In genomic region chr3:11713171-11713570, GRCh38 we compare ENCODE assay signal across 29 cellular contexts.
"Had no signal": no experiment of that assay in that cellular context is flagged by ENCODE, and none has a peak within 500 bp of the region (broad histone marks: within the 10 kb centered on the region; RNA-seq: fewer than 3 reads in every experiment).

No MANE protein-coding gene starts in this region.

- FAIRE-seq: RCC 7860 had no signal

- H3K4me3 ChIP-seq: MG63 had no signal

- H3K36me3 ChIP-seq: brain microvascular endothelial cell, MG63 had no signal

- H3K9me3 ChIP-seq: MG63 had no signal

- H3K27me3 ChIP-seq: brain microvascular endothelial cell, MG63 had no signal

- H3K27me3 Mint-ChIP-seq: activated CD8-positive, alpha-beta memory T cell treated with anti-CD3 and anti-CD28 coated beads, Interleukin-2, amount 10 ng/mL, durations not matched to agents 7 days and 5 days; activated naive CD8-positive, alpha-beta T cell; activated T-cell treated with anti-CD3 and anti-CD28 coated beads, Interleukin-2, amount 50 U/mL, for 24 hours; T-helper 17 cell had no signal

- H3K27ac ChIP-seq: brain microvascular endothelial cell, KMS-11 had no signal

- DNase-seq: activated CD4-positive, alpha-beta T cell treated with anti-CD3 and anti-CD28 coated beads, Interleukin-2, amount 10 ng/mL, durations not matched to agents 24 days and 14 days; activated CD4-positive, alpha-beta T cell treated with anti-CD3 and anti-CD28 coated beads, Interleukin-2, amount 50 U/mL, for 48 hours; activated CD4-positive, CD25-positive, alpha-beta regulatory T cell treated with anti-CD3 and anti-CD28 coated beads, Interleukin-2, amount 50 U/mL, for 72 hours; activated CD8-positive, alpha-beta memory T cell treated with anti-CD3 and anti-CD28 coated beads, Interleukin-2, amount 10 ng/mL, durations not matched to agents 7 days and 5 days; activated effector memory CD4-positive, alpha-beta T cell treated with anti-CD3 and anti-CD28 coated beads, Interleukin-2, amount 50 U/mL, for 16 hours; activated naive CD4-positive, alpha-beta T cell treated with anti-CD3 and anti-CD28 coated beads for 36 hours; activated T-cell treated with anti-CD3 and anti-CD28 coated beads, Interleukin-2, amount 50 U/mL, for 24 hours; brain microvascular endothelial cell; MG63; MV-4-11; NCI-H1092 treated with DMSO at 0.1 percent for 48 hours; NCI-H1417 treated with DMSO at 0.1 percent for 48 hours; NCI-H1694; NCI-H2029; NCI-H2107; NCI-H2171 treated with DMSO at 0.1 percent for 48 hours; NCI-H345; NCI-H510A; NCI-H526 treated with DMSO at 0.1 percent for 48 hours; NCI-H82; PC-3; SIG-M5; T-helper 17 cell; T-helper 9 cell had no signal

- H3K4me3 Mint-ChIP-seq: activated CD4-positive, alpha-beta T cell treated with anti-CD3 and anti-CD28 coated beads, Interleukin-2, amount 10 ng/mL, durations not matched to agents 24 days and 14 days; activated CD8-positive, alpha-beta memory T cell treated with anti-CD3 and anti-CD28 coated beads, Interleukin-2, amount 10 ng/mL, durations not matched to agents 7 days and 5 days; activated naive CD4-positive, alpha-beta T cell treated with anti-CD3 and anti-CD28 coated beads for 36 hours; activated naive CD8-positive, alpha-beta T cell; activated T-cell treated with anti-CD3 and anti-CD28 coated beads, Interleukin-2, amount 50 U/mL, for 24 hours; activated T-helper 1 cell treated with anti-CD3 and anti-CD28 coated beads, Interleukin-12 subunit alpha, Interleukin-12 subunit beta, Interleukin-2, Interleukin-4 antibody, amounts not matched to agents 30 ng/mL and 10 ng/mL and 1 ng/mL, durations not matched to agents 14 hours and 24 hours and 36 hours; T-helper 17 cell; WTC11 had no signal

- ATAC-seq: activated CD8-positive, alpha-beta memory T cell treated with anti-CD3 and anti-CD28 coated beads, Interleukin-2, amount 10 ng/mL, durations not matched to agents 7 days and 5 days; PC-3; T-helper 17 cell; WTC11 had no signal

- H3K27ac Mint-ChIP-seq: activated CD4-positive, alpha-beta T cell treated with anti-CD3 and anti-CD28 coated beads, Interleukin-2, amount 10 ng/mL, durations not matched to agents 24 days and 14 days; activated CD8-positive, alpha-beta memory T cell treated with anti-CD3 and anti-CD28 coated beads, Interleukin-2, amount 10 ng/mL, durations not matched to agents 7 days and 5 days; activated naive CD4-positive, alpha-beta T cell treated with anti-CD3 and anti-CD28 coated beads for 36 hours; activated naive CD8-positive, alpha-beta T cell; activated T-cell treated with anti-CD3 and anti-CD28 coated beads, Interleukin-2, amount 50 U/mL, for 24 hours; activated T-helper 1 cell treated with anti-CD3 and anti-CD28 coated beads, Interleukin-12 subunit alpha, Interleukin-12 subunit beta, Interleukin-2, Interleukin-4 antibody, amounts not matched to agents 30 ng/mL and 10 ng/mL and 1 ng/mL, durations not matched to agents 14 hours and 24 hours and 36 hours; T-helper 17 cell; WTC11 had no signal
